ENCODE assay signal across 17 cellular contexts in genomic region chr2:135203944-135204343, GRCh38.
DNase-seq lines count a peak whose midpoint lies in the region; ATAC-seq and TF ChIP-seq lines count a peak whose summit lies in the region.
"Had no signal": no experiment of that assay in that cellular context is flagged by ENCODE, and none has a peak within 500 bp of the region (broad histone marks: within the 10 kb centered on the region; RNA-seq: fewer than 3 reads in every experiment).

No MANE protein-coding gene starts in this region.

- peak overlapping the region in 1 of 3 donors; percentile 14 for H3K4me3 ChIP-seq in right lobe of liver
- H3K4me3 ChIP-seq in parathyroid adenoma (ENCODE audit: low read depth, low read length) = no peak overlapping the region
- no peak overlapping the region for H3K4me3 ChIP-seq in esophagus squamous epithelium
- H3K4me3 ChIP-seq: GM23248 had no signal

- intact Hi-C loops in right lobe of liver (cut with DNase I) = no loop called here
- intact Hi-C loops in esophagus squamous epithelium (cut with DNase I) = no loop called here
- intact Hi-C loops in activated CD8-positive, alpha-beta T cell treated with anti-CD3 and anti-CD28 coated beads for 36 hours (cut with micrococcal nuclease) = no loop called here

- peaks cover 26% of the 10 kb centered on the region for H3K36me3 Mint-ChIP-seq in T-cell
- peaks cover 2% of the 10 kb centered on the region for H3K36me3 Mint-ChIP-seq in activated CD8-positive, alpha-beta T cell treated with anti-CD3 and anti-CD28 coated beads for 36 hours (ENCODE audit: low read depth)

- H3K27me3 ChIP-seq in right lobe of liver = no peaks in the 10 kb centered on the region
- H3K27me3 ChIP-seq in parathyroid adenoma (ENCODE audit: control insufficient read depth, insufficient read depth, low read length) = no peaks in the 10 kb centered on the region
- H3K27me3 ChIP-seq in esophagus squamous epithelium = no peaks in the 10 kb centered on the region

- ATAC-seq in left lobe of liver (peak; percentile 86), right lobe of liver (peak; percentile 87 to 95 (median 90)), T-cell (replicated peaks in 1 of 4) (no peak)
- ATAC-seq in activated CD8-positive, alpha-beta T cell treated with anti-CD3 and anti-CD28 coated beads for 36 hours = no peak

- no peak overlapping the region for H3K27ac Mint-ChIP-seq in T-cell
- no peak overlapping the region for H3K27ac Mint-ChIP-seq in activated CD8-positive, alpha-beta T cell treated with anti-CD3 and anti-CD28 coated beads for 36 hours
- H3K27ac Mint-ChIP-seq: CD4-positive, alpha-beta memory T cell had no signal

- TF ChIP-seq POLR2A in right lobe of liver (IDR thresholded peaks at IDR 0.05) = no peak
- no peak for TF ChIP-seq POLR2A in esophagus squamous epithelium (IDR thresholded peaks at IDR 0.05)

- no peaks in the 10 kb centered on the region for H3K9me3 ChIP-seq in right lobe of liver
- H3K9me3 ChIP-seq in parathyroid adenoma (ENCODE audit: control insufficient read depth, low read length) = no peaks in the 10 kb centered on the region
- no peaks in the 10 kb centered on the region for H3K9me3 ChIP-seq in esophagus squamous epithelium

- WGBS in right lobe of liver (ENCODE audit: insufficient coverage, low coverage, low lambda C conversion rate, missing lambda C conversion rate) = 43% methylated on average over 3 of the region's 3 CpGs
- 87 to 93% methylated on average over 3 of the region's 3 CpGs for WGBS in esophagus squamous epithelium, 2 donors

- POLR2A ChIA-PET in T-cell (lab: Charles Lee) = no interaction called here
- POLR2A ChIA-PET in activated CD8-positive, alpha-beta T cell treated with anti-CD3 and anti-CD28 coated beads for 36 hours (lab: Charles Lee) = no interaction called here

- H3K4me3 Mint-ChIP-seq in T-cell = no peak overlapping the region
- H3K4me3 Mint-ChIP-seq in activated CD8-positive, alpha-beta T cell treated with anti-CD3 and anti-CD28 coated beads for 36 hours = no peak overlapping the region
- H3K4me3 Mint-ChIP-seq: CD4-positive, alpha-beta memory T cell had no signal

- CTCF ChIA-PET in T-cell (lab: Charles Lee) = interaction anchor here in 1 of 2 donors (0.6 kb wide), 1 partner anchor 198 kb away, joined by 3 read pairs; no protein-coding TSS in a partner anchor
- CTCF ChIA-PET in activated CD8-positive, alpha-beta T cell treated with anti-CD3 and anti-CD28 coated beads for 36 hours (lab: Charles Lee) = no interaction called here

- DNase-seq in left lobe of liver (ENCODE audit: low spot score) (peak; percentile 63), right lobe of liver (peak in 1 of 3 donors; percentile 65), caudate nucleus (lab: John Stamatoyannopoulos, UW) (no peak), esophagus squamous epithelium (lab: John Stamatoyannopoulos, UW) (no peak), T-cell (no peak)
- no peak for DNase-seq in activated CD8-positive, alpha-beta T cell treated with anti-CD3 and anti-CD28 coated beads for 36 hours
- DNase-seq: C1 segment of cervical spinal cord; Calu3; CD4-positive, alpha-beta memory T cell; COR-L47; DMS53; DMS79 treated with DMSO at 0.1 percent for 48 hours; GF-D8; GM23248; H7; HCEC 1CT had no signal

- TF ChIP-seq CTCF in right lobe of liver (IDR thresholded peaks at IDR 0.05) (no peak), parathyroid adenoma (IDR thresholded peaks at IDR 0.05) (no peak), esophagus squamous epithelium (IDR thresholded peaks at IDR 0.05) (no peak)
- no peak for TF ChIP-seq CTCF in activated CD8-positive, alpha-beta T cell treated with anti-CD3 and anti-CD28 coated beads for 36 hours (IDR thresholded peaks at IDR 0.05)

- H3K36me3 ChIP-seq in right lobe of liver (no peaks in the 10 kb centered on the region), parathyroid adenoma (ENCODE audit: control insufficient read depth, insufficient read depth, low read length) (no peaks in the 10 kb centered on the region), esophagus squamous epithelium (no peaks in the 10 kb centered on the region)

- H3K4me1 ChIP-seq in right lobe of liver (peaks cover 0 to 30% (median 6%) of the 10 kb centered on the region in 4 donors), parathyroid adenoma (peaks cover 29% of the 10 kb centered on the region), esophagus squamous epithelium (no peaks in the 10 kb centered on the region)

- H3K27ac ChIP-seq in right lobe of liver (peak overlapping the region in 2 of 3 donors; percentile 29 to 69), parathyroid adenoma (peak overlapping the region; percentile 86), caudate nucleus (ENCODE audit: low read depth, low read length) (no peak overlapping the region), esophagus squamous epithelium (no peak overlapping the region)
- H3K27ac ChIP-seq: GM23248 had no signal

- H3K9ac ChIP-seq in parathyroid adenoma = no peak overlapping the region
- H3K9ac ChIP-seq: GM23248 had no signal

- no peaks in the 10 kb centered on the region for H3K9me3 Mint-ChIP-seq in T-cell
- no peaks in the 10 kb centered on the region for H3K9me3 Mint-ChIP-seq in activated CD8-positive, alpha-beta T cell treated with anti-CD3 and anti-CD28 coated beads for 36 hours

- H3K4me1 Mint-ChIP-seq in T-cell = no peaks in the 10 kb centered on the region
- no peaks in the 10 kb centered on the region for H3K4me1 Mint-ChIP-seq in activated CD8-positive, alpha-beta T cell treated with anti-CD3 and anti-CD28 coated beads for 36 hours (ENCODE audit: low read depth)
- H3K4me1 Mint-ChIP-seq: CD4-positive, alpha-beta memory T cell had no signal

- H2AFZ ChIP-seq in parathyroid adenoma = no peak overlapping the region
- H2AFZ ChIP-seq: GM23248 had no signal

- H3K4me2 ChIP-seq in parathyroid adenoma (ENCODE audit: low read length) = no peak overlapping the region

- no peaks in the 10 kb centered on the region for H3K79me2 ChIP-seq in parathyroid adenoma

- no peaks in the 10 kb centered on the region for H3K27me3 Mint-ChIP-seq in T-cell
- no peaks in the 10 kb centered on the region for H3K27me3 Mint-ChIP-seq in activated CD8-positive, alpha-beta T cell treated with anti-CD3 and anti-CD28 coated beads for 36 hours
- H3K27me3 Mint-ChIP-seq: CD4-positive, alpha-beta memory T cell had no signal

Comparison
In these comparisons a context has a peak if more than half of its experiments do, and no peak if none do; other contexts are left out.
1. ATAC-seq: peak in left lobe of liver (single experiment) and right lobe of liver (4 of 4); none in T-cell (0 of 4) and activated CD8-positive, alpha-beta T cell treated with anti-CD3 and anti-CD28 coated beads for 36 hours (single experiment).
2. H3K27ac ChIP-seq: peak in right lobe of liver (2 of 3) and parathyroid adenoma (single experiment); none in caudate nucleus (single experiment) and esophagus squamous epithelium (0 of 4).